ENCODE assay signal across 1 cellular context in genomic region chr15:67043939-67044771, GRCh38.
A peak's percentile ranks its signal among the peaks of the same experiment; 100 is the strongest.
TF ChIP-seq lines count a peak whose summit lies in the region.

No MANE protein-coding gene starts in this region.

TF ChIP-seq in SK-N-SH, 30 proteins besides CTCF, POLR2A, EP300 and RAD21 (continued from another document):
- TF ChIP-seq, protein P1, sequence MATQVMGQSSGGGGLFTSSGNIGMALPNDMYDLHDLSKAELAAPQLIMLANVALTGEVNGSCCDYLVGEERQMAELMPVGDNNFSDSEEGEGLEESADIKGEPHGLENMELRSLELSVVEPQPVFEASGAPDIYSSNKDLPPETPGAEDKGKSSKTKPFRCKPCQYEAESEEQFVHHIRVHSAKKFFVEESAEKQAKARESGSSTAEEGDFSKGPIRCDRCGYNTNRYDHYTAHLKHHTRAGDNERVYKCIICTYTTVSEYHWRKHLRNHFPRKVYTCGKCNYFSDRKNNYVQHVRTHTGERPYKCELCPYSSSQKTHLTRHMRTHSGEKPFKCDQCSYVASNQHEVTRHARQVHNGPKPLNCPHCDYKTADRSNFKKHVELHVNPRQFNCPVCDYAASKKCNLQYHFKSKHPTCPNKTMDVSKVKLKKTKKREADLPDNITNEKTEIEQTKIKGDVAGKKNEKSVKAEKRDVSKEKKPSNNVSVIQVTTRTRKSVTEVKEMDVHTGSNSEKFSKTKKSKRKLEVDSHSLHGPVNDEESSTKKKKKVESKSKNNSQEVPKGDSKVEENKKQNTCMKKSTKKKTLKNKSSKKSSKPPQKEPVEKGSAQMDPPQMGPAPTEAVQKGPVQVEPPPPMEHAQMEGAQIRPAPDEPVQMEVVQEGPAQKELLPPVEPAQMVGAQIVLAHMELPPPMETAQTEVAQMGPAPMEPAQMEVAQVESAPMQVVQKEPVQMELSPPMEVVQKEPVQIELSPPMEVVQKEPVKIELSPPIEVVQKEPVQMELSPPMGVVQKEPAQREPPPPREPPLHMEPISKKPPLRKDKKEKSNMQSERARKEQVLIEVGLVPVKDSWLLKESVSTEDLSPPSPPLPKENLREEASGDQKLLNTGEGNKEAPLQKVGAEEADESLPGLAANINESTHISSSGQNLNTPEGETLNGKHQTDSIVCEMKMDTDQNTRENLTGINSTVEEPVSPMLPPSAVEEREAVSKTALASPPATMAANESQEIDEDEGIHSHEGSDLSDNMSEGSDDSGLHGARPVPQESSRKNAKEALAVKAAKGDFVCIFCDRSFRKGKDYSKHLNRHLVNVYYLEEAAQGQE (IDR thresholded peaks at IDR 0.05; ENCODE audit: low read depth, low read length), result peak; percentile 60; the same call in 1 of the 2 replicates
- no peak for TF ChIP-seq RXRA (IDR thresholded peaks at IDR 0.05; ENCODE audit: borderline replicate concordance, low read depth)
- TF ChIP-seq FOSL2 (IDR thresholded peaks at IDR 0.05; ENCODE audit: borderline replicate concordance, low read depth), result peak; percentile 45; the same call in 1 of the 2 replicates
- TF ChIP-seq TEAD4 (IDR thresholded peaks at IDR 0.05; ENCODE audit: borderline replicate concordance, insufficient read depth), result peak; percentile 92
- TF ChIP-seq, protein P2, sequence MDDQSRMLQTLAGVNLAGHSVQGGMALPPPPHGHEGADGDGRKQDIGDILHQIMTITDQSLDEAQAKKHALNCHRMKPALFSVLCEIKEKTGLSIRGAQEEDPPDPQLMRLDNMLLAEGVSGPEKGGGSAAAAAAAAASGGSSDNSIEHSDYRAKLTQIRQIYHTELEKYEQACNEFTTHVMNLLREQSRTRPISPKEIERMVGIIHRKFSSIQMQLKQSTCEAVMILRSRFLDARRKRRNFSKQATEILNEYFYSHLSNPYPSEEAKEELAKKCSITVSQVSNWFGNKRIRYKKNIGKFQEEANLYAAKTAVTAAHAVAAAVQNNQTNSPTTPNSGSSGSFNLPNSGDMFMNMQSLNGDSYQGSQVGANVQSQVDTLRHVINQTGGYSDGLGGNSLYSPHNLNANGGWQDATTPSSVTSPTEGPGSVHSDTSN (IDR thresholded peaks at IDR 0.05), result peak; percentile 52
- TF ChIP-seq SMC3 (IDR thresholded peaks at IDR 0.05; ENCODE audit: low read depth, low read length), result no peak
- peak; percentile 13 for TF ChIP-seq JUND (IDR thresholded peaks at IDR 0.05)
- peak; percentile 17; the same call in 1 of the 2 replicates for TF ChIP-seq ZBTB33 (IDR thresholded peaks at IDR 0.05; ENCODE audit: borderline replicate concordance, low read depth)
- TF ChIP-seq POLR2AphosphoS5 (IDR thresholded peaks at IDR 0.05; ENCODE audit: low read depth, low read length), result no peak
- TF ChIP-seq NFIC (IDR thresholded peaks at IDR 0.05; ENCODE audit: borderline replicate concordance), result peak; percentile 35; the same call in 1 of the 2 replicates
